ENCODE assay signal across 8 cellular contexts in the genomic region with DNA sequence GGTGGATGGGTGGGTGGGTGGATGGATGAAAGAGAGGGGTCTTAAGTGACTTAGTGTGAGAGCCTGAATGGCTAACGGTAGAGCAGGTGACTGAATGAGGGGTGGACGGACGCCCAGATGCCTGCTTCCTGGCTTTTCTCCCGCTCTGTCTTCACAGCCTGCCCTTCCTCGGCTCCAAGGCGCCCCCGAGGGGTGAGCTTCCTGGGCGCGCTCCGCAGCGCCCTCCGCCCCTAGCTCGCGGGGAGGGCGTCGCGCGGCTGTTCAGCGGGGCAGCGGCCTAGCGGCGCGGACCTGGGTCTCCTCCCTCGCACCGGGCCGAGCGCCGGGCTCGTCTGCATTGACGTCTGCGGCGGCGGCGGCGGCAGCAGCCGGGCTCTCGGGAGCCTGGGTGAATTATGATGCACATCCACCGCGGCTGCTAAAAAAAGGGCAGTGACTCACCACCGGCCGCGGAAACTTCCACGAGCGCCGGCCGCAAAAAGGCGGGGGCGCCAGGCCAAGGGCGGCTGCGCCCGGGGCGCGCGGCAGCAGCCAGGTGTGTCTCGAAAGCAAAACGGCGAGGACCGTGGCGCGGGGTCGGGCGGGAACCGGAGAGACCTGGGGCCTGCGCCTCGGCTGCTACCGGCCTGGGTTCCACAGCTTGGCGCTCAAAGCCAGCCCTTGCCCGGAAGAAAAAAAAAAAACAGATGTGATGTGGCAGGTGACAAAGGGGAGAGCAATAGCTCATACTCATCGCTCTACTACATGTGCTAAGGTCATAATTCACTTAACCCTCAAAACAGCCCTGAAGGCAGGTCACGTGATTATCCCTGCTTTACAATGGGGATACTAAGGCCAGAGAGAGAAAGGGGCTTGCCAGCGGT.
A peak's percentile ranks its signal among the peaks of the same experiment; 100 is the strongest.
DNase-seq lines count a peak whose midpoint lies in the region; ATAC-seq, FAIRE-seq and TF ChIP-seq lines count a peak whose summit lies in the region.

No MANE protein-coding gene starts in this region.

- intact Hi-C loops in IMR-90 (cut with micrococcal nuclease) (no loop called here), K562 (cut with micrococcal nuclease) (loop anchor here (10.0 kb wide), 1 partner anchor 258 kb away; no protein-coding TSS in a partner anchor), gastrocnemius medialis (cut with DNase I; ENCODE audit: low total_unique reads) (loop anchor here (1.0 to 10.0 kb wide), 3 partner anchors 53 to 256 kb away; no protein-coding TSS in a partner anchor)

- POLR2A ChIA-PET in IMR-90 (lab: Charles Lee; ENCODE audit: unreplicated experiment), result no interaction called here
- POLR2A ChIA-PET in K562 (lab: Yijun Ruan, JAX), result interaction anchor here (0.7 kb wide), 1 partner anchor 8 kb away, joined by 3 read pairs; no protein-coding TSS in a partner anchor

- peak; percentile 69; the same call in 1 of the 2 replicates for TF ChIP-seq POLR2A in IMR-90 (IDR thresholded peaks at IDR 0.05; ENCODE audit: low read depth, low read length)
- no peak for TF ChIP-seq POLR2A in K562 (conservative IDR thresholded peaks at IDR 0.05)
- TF ChIP-seq POLR2A in gastrocnemius medialis (IDR thresholded peaks at IDR 0.05), result peak; percentile 54 to 63

- H3K9me1 ChIP-seq in IMR-90 (ENCODE audit: insufficient read depth, low read length), result no peaks in the 10 kb centered on the region
- H3K9me1 ChIP-seq in K562 (ENCODE audit: control insufficient read depth, insufficient read depth, low read length), result no peaks in the 10 kb centered on the region

- peak overlapping the region; percentile 92 for H3K4ac ChIP-seq in IMR-90 (ENCODE audit: low read depth, low read length)

- H3K79me1 ChIP-seq in IMR-90 (ENCODE audit: low read depth in 1 of 2, low read length in 2 of 2), result no peaks in the 10 kb centered on the region

- FAIRE-seq in K562 (lab: Jason Lieb, UNC), result no peak

- H3K9me3 ChIP-seq in IMR-90 (ENCODE audit: control insufficient read depth, insufficient read depth, low read length) (no peaks in the 10 kb centered on the region), K562 (replicated peaks; ENCODE audit: control insufficient read depth, insufficient read depth, low read depth, low read length) (no peaks in the 10 kb centered on the region), iPS DF 6.9 (ENCODE audit: control insufficient read depth, insufficient read depth, low read length) (no peaks in the 10 kb centered on the region), gastrocnemius medialis (no peaks in the 10 kb centered on the region)

- no peaks in the 10 kb centered on the region for H3K36me3 ChIP-seq in IMR-90 (ENCODE audit: control insufficient read depth, insufficient read depth, low read length)
- no peaks in the 10 kb centered on the region for H3K36me3 ChIP-seq in K562 (ENCODE audit: control insufficient read depth, insufficient read depth, low read length)
- H3K36me3 ChIP-seq in iPS DF 6.9 (ENCODE audit: control insufficient read depth, insufficient read depth, low read length), result no peaks in the 10 kb centered on the region
- H3K36me3 ChIP-seq in gastrocnemius medialis, result no peaks in the 10 kb centered on the region

- DNase-seq in EL (peak; percentile 87), IMR-90 (peak; percentile 90), T1000 (lab: John Stamatoyannopoulos, UW) (peak; percentile 71), K562 (ENCODE audit: extremely low read depth in 1 of 4, low spot score in 3 of 4) (peak; percentile 45 to 61 (median 50)), iPS DF 6.9 (ENCODE audit: low read depth, low spot score) (no peak), gastrocnemius medialis (peak; percentile 70 to 81), NCI-H774 (lab: John Stamatoyannopoulos, UW) (no peak)

- TF ChIP-seq EP300 in K562 (IDR thresholded peaks at IDR 0.05; ENCODE audit: low read length), result no peak

- WGBS in IMR-90 (ENCODE audit: extremely low coverage in 2 of 2, insufficient read length in 1 of 2), 2 experiments, result 4% methylated on average over 32 of the region's 71 CpGs; no CpG with 5 or more reads in 1 of the 2 experiments
- WGBS in K562 (ENCODE audit: insufficient coverage, low coverage, missing lambda C conversion rate), result 2% methylated on average over 62 of the region's 71 CpGs
- no CpG with 5 or more reads among the region's 71 CpGs for WGBS in iPS DF 6.9 (ENCODE audit: insufficient coverage, insufficient read length)

- H2AK5ac ChIP-seq in IMR-90 (ENCODE audit: low read depth, low read length), result peak overlapping the region; percentile 88

- TF ChIP-seq CTCF in IMR-90 (conservative IDR thresholded peaks at IDR 0.05; ENCODE audit: low read depth, low read length) (peak; percentile 46), K562 (IDR thresholded peaks at IDR 0.05 in 2 of 3, conservative IDR thresholded peaks at IDR 0.05 in 1 of 3; ENCODE audit: insufficient read depth in 2 of 3, low read depth in 1 of 3, low read length in 3 of 3) (peak; percentile 31 to 75 (median 61); a peak in 5 of 6 replicates), gastrocnemius medialis (IDR thresholded peaks at IDR 0.05 in 4 of 5, conservative IDR thresholded peaks at IDR 0.05 in 1 of 5) (no peak)

- peak overlapping the region; percentile 92; the same call in 2 of the 3 replicates for H2BK15ac ChIP-seq in IMR-90 (ENCODE audit: low read depth, low read length)

- H3K27me3 ChIP-seq in IMR-90 (ENCODE audit: control insufficient read depth, insufficient read depth, low read length), result no peaks in the 10 kb centered on the region
- H3K27me3 ChIP-seq in K562 (ENCODE audit: control insufficient read depth in 2 of 2, insufficient read depth in 2 of 2, low read length in 2 of 2), result peaks cover 9 to 30% of the 10 kb centered on the region in 2 experiments; a peak in 4 of 5 replicates
- peaks cover 3% of the 10 kb centered on the region; the same call in 1 of the 2 replicates for H3K27me3 ChIP-seq in iPS DF 6.9 (ENCODE audit: control insufficient read depth, insufficient read depth, low read length)
- H3K27me3 ChIP-seq in gastrocnemius medialis, result no peaks in the 10 kb centered on the region

- peak overlapping the region; percentile 92 for H2AK9ac ChIP-seq in IMR-90 (replicated peaks; ENCODE audit: low read depth, low read length, poor library complexity)

- peak overlapping the region; percentile 17 for H3K9ac ChIP-seq in IMR-90 (ENCODE audit: low read depth, low read length)
- peak overlapping the region in 1 of 2 experiments; percentile 50; a peak in 1 of 4 replicates for H3K9ac ChIP-seq in K562 (ENCODE audit: insufficient read depth in 1 of 2, low read depth in 2 of 2, low read length in 2 of 2)

- H3K56ac ChIP-seq in IMR-90 (ENCODE audit: extremely low read depth, insufficient read depth, low read length), result peak overlapping the region; percentile 47; the same call in 1 of the 2 replicates

- peak overlapping the region; percentile 31; the same call in 1 of the 2 replicates for H3K27ac ChIP-seq in IMR-90 (ENCODE audit: insufficient read depth, low read length)
- H3K27ac ChIP-seq in K562 (ENCODE audit: extremely low read depth, low read depth, low read length), result no peak overlapping the region
- no peak overlapping the region for H3K27ac ChIP-seq in iPS DF 6.9 (ENCODE audit: low read length)
- peak overlapping the region; percentile 72 to 87 (median 84) for H3K27ac ChIP-seq in gastrocnemius medialis

- H2BK120ac ChIP-seq in IMR-90 (ENCODE audit: low read depth, low read length), result peak overlapping the region; percentile 97

- H3K4me2 ChIP-seq in IMR-90 (ENCODE audit: low read depth, low read length), result peak overlapping the region; percentile 84
- H3K4me2 ChIP-seq in K562 (ENCODE audit: insufficient read depth, low read length), result peak overlapping the region; percentile 41

- in situ Hi-C loops in IMR-90 (cut with MboI; ENCODE audit: low sequenced_read_pairs) (loop anchor here (25.0 kb wide), 1 partner anchor 611 kb away; no protein-coding TSS in a partner anchor), K562 (cut with MboI) (no loop called here), gastrocnemius medialis (cut with MboI; ENCODE audit: low sequenced_read_pairs in 4 of 4) (no loop called here)

- peak overlapping the region; percentile 46 for H4K91ac ChIP-seq in IMR-90 (ENCODE audit: insufficient read depth, low read depth, low read length)

- dilution Hi-C loops in IMR-90 (cut with HindIII; ENCODE audit: low sequenced_read_pairs, unreplicated experiment), result no loop called here

- BruUV-seq in IMR-90 (replicated peaks; lab: Mats Ljungman, UMichigan) (no TSS peak), K562 (replicated peaks; lab: Mats Ljungman, UMichigan) (no TSS peak)

- H4K20me1 ChIP-seq in IMR-90 (ENCODE audit: insufficient read depth, low read length) (no peaks in the 10 kb centered on the region), K562 (replicated peaks; ENCODE audit: control insufficient read depth, insufficient read depth, low read length) (no peaks in the 10 kb centered on the region)

- H2BK5ac ChIP-seq in IMR-90 (ENCODE audit: low read depth, low read length, poor library complexity, severe bottlenecking), result peak overlapping the region; percentile 90

- H3K4me1 ChIP-seq in IMR-90 (ENCODE audit: control insufficient read depth, insufficient read depth, low read length) (peaks cover 3% of the 10 kb centered on the region; the same call in 1 of the 2 replicates), K562 (replicated peaks in 1 of 2; ENCODE audit: control insufficient read depth in 2 of 2, insufficient read depth in 2 of 2, low read length in 2 of 2) (peaks cover 0 to 12% of the 10 kb centered on the region in 2 experiments; a peak in 3 of 5 replicates), iPS DF 6.9 (ENCODE audit: control insufficient read depth, insufficient read depth, low read length) (peaks cover 6% of the 10 kb centered on the region), gastrocnemius medialis (peaks cover 5 to 6% of the 10 kb centered on the region in 2 donors)

- H4K8ac ChIP-seq in IMR-90 (ENCODE audit: low read depth in 2 of 2, low read length in 2 of 2), result peak overlapping the region; percentile 51 to 84

- H3K23ac ChIP-seq in IMR-90 (ENCODE audit: low read depth, low read length), result peak overlapping the region; percentile 92; the same call in 1 of the 2 replicates

- TF ChIP-seq RAD21 in IMR-90 (IDR thresholded peaks at IDR 0.05; ENCODE audit: low read length) (peak; percentile 44), K562 (CRISPR knock-in tag; conservative IDR thresholded peaks at IDR 0.05 in 1 of 2, IDR thresholded peaks at IDR 0.05 in 1 of 2) (peak; percentile 58 to 75)

- H4K5ac ChIP-seq in IMR-90 (ENCODE audit: low read depth, low read length), result peak overlapping the region; percentile 26; the same call in 1 of the 2 replicates

- H2BK20ac ChIP-seq in IMR-90 (ENCODE audit: low read depth, low read length), result peak overlapping the region; percentile 96

- peak overlapping the region; percentile 68; the same call in 1 of the 2 replicates for H3K18ac ChIP-seq in IMR-90 (ENCODE audit: low read depth, low read length)

- H2AFZ ChIP-seq in IMR-90 (replicated peaks; ENCODE audit: low read length, poor library complexity) (peak overlapping the region; percentile 96), K562 (ENCODE audit: low read depth, low read length) (peak overlapping the region; percentile 40)

- peak overlapping the region; percentile 31 for H3K4me3 ChIP-seq in IMR-90 (ENCODE audit: insufficient read depth, low read depth, low read length)
- H3K4me3 ChIP-seq in K562, result peak overlapping the region; percentile 29
- H3K4me3 ChIP-seq in iPS DF 6.9 (ENCODE audit: low read length), result peak overlapping the region; percentile 25; the same call in 1 of the 2 replicates
- H3K4me3 ChIP-seq in gastrocnemius medialis, result peak overlapping the region; percentile 36 to 58 (median 48)

- ATAC-seq in GM21576 (IDR thresholded peaks at IDR 0.05; ENCODE audit: unreplicated experiment) (peak; percentile 93), IMR-90 (ENCODE audit: low read depth) (peak; percentile 97), K562 (peak; percentile 94), gastrocnemius medialis (peak; percentile 97 to 98)

- CTCF ChIA-PET in IMR-90 (lab: Yijun Ruan, JAX), result interaction anchor here (0.6 to 0.7 kb wide), 4 partner anchors 15 to 1363 kb away, joined by 3 to 9 read pairs (median 4); no protein-coding TSS in a partner anchor
- CTCF ChIA-PET in K562 (lab: Yijun Ruan, JAX; ENCODE audit: low intra/inter-chr PET ratio), result interaction anchor here (0.6 kb wide), 1 partner anchor 193 kb away, joined by 3 read pairs; no protein-coding TSS in a partner anchor

- peak overlapping the region; percentile 78 for H3K14ac ChIP-seq in IMR-90 (replicated peaks; ENCODE audit: low read depth, low read length)

- no peaks in the 10 kb centered on the region for H3K79me2 ChIP-seq in K562 (ENCODE audit: control insufficient read depth, insufficient read depth, low read length)

Comparison
In these comparisons a context has a peak if more than half of its experiments do, and no peak if none do; other contexts are left out.
1. DNase-seq: peak in EL (single experiment), IMR-90 (single experiment), T1000 (single experiment), K562 (4 of 4) and gastrocnemius medialis (2 of 2); none in iPS DF 6.9 (single experiment) and NCI-H774 (single experiment).
2. H3K27ac ChIP-seq: peak in IMR-90 (single experiment) and gastrocnemius medialis (4 of 4); none in K562 (single experiment) and iPS DF 6.9 (single experiment).
3. CTCF ChIP-seq: peak in IMR-90 (single experiment) and K562 (3 of 3); none in gastrocnemius medialis (0 of 5).
4. Peak in every context shown above with its lines, with median percentiles within 50 percentile points of each other: ATAC-seq and H3K4me3 ChIP-seq.